Comparison of ENCODE assay signal across 25 cellular contexts in genomic region chr18:58714821-58715220, GRCh38. TPM values are rescaled to one million over a fixed set of nuclear protein-coding genes. Genes with fewer than 3 reads are reported as not detected.
DNase-seq lines count a peak whose midpoint lies in the region; ATAC-seq and TF ChIP-seq lines count a peak whose summit lies in the region.
"Had no signal": no experiment of that assay in that cellular context is flagged by ENCODE, and none has a peak within 500 bp of the region (broad histone marks: within the 10 kb centered on the region; RNA-seq: fewer than 3 reads in every experiment).

No MANE protein-coding gene starts in this region.

- peak overlapping the region; percentile 17 for H3K27ac Mint-ChIP-seq in stimulated activated naive CD8-positive, alpha-beta T cell treated with anti-CD3 and anti-CD28 coated beads, Interleukin-15, Interleukin-2, amounts not matched to agents 100 ng/mL and 50 ng/mL, for 24 hours
- peak overlapping the region; percentile 49 to 86 for H3K27ac Mint-ChIP-seq in effector memory CD8-positive, alpha-beta T cell
- H3K27ac Mint-ChIP-seq in progenitor cell of endocrine pancreas: no peak overlapping the region
- H3K27ac Mint-ChIP-seq: GM23338, WTC11 had no signal

- no peak for ATAC-seq in stimulated activated naive CD8-positive, alpha-beta T cell treated with anti-CD3 and anti-CD28 coated beads, Interleukin-15, Interleukin-2, amounts not matched to agents 100 U/mL and 50 U/mL, for 24 hours
- no peak for ATAC-seq in effector memory CD8-positive, alpha-beta T cell (replicated peaks)
- ATAC-seq in GM21360 (IDR thresholded peaks at IDR 0.05; ENCODE audit: unreplicated experiment): no peak
- ATAC-seq: GM23338, pancreas, WTC11 had no signal

- TF ChIP-seq CTCF in SU-DHL-6 (IDR thresholded peaks at IDR 0.05; ENCODE audit: insufficient read depth, low read length, poor library complexity, severe bottlenecking): no peak
- TF ChIP-seq CTCF in thyroid gland (IDR thresholded peaks at IDR 0.05): no peak
- no peak for TF ChIP-seq CTCF in progenitor cell of endocrine pancreas (IDR thresholded peaks at IDR 0.05; ENCODE audit: unreplicated experiment)

- no peaks in the 10 kb centered on the region for H3K27me3 Mint-ChIP-seq in stimulated activated naive CD8-positive, alpha-beta T cell treated with anti-CD3 and anti-CD28 coated beads, Interleukin-15, Interleukin-2, amounts not matched to agents 100 ng/mL and 50 ng/mL, for 24 hours
- H3K27me3 Mint-ChIP-seq in effector memory CD8-positive, alpha-beta T cell: no peaks in the 10 kb centered on the region
- no peaks in the 10 kb centered on the region for H3K27me3 Mint-ChIP-seq in progenitor cell of endocrine pancreas
- H3K27me3 Mint-ChIP-seq: stimulated activated naive B cell treated with anti-CD40 and anti-IgM and Interleukin-4, amounts not matched to agents 10 μg/mL and 1 μg/mL and 100 μg/mL, for 72 hours had no signal

- no peaks in the 10 kb centered on the region for H3K9me2 ChIP-seq in SU-DHL-6 (replicated peaks; ENCODE audit: insufficient read depth, low read length)
- H3K9me2 ChIP-seq: SK-N-SH had no signal

- H3K9me3 Mint-ChIP-seq in stimulated activated naive CD8-positive, alpha-beta T cell treated with anti-CD3 and anti-CD28 coated beads, Interleukin-15, Interleukin-2, amounts not matched to agents 100 ng/mL and 50 ng/mL, for 24 hours: no peaks in the 10 kb centered on the region
- no peaks in the 10 kb centered on the region for H3K9me3 Mint-ChIP-seq in effector memory CD8-positive, alpha-beta T cell
- no peaks in the 10 kb centered on the region for H3K9me3 Mint-ChIP-seq in progenitor cell of endocrine pancreas (ENCODE audit: low read depth)
- H3K9me3 Mint-ChIP-seq: activated T-helper 1 cell treated with anti-CD3 and anti-CD28 coated beads, Interleukin-12 subunit alpha, Interleukin-12 subunit beta, Interleukin-2, Interleukin-4 antibody, amounts not matched to agents 30 ng/mL and 10 ng/mL and 1 ng/mL, durations not matched to agents 14 hours and 24 hours and 36 hours; CD14-positive monocyte; GM23338; nephron progenitor cell; stimulated activated naive B cell treated with anti-CD40 and anti-IgM and Interleukin-4, amounts not matched to agents 10 μg/mL and 1 μg/mL and 100 μg/mL, for 72 hours; WTC11 had no signal

- H3K9ac ChIP-seq in SU-DHL-6 (ENCODE audit: low read length): 0 out of 2 replicates have a peak overlapping the region, but pooled peaks have one; percentile 39
- H3K9ac ChIP-seq: SK-N-SH had no signal

- H3K4me3 Mint-ChIP-seq in stimulated activated naive CD8-positive, alpha-beta T cell treated with anti-CD3 and anti-CD28 coated beads, Interleukin-15, Interleukin-2, amounts not matched to agents 100 ng/mL and 50 ng/mL, for 24 hours: no peak overlapping the region
- peak overlapping the region in 1 of 2 donors; percentile 57 for H3K4me3 Mint-ChIP-seq in effector memory CD8-positive, alpha-beta T cell
- H3K4me3 Mint-ChIP-seq in progenitor cell of endocrine pancreas (ENCODE audit: low read depth): no peak overlapping the region
- H3K4me3 Mint-ChIP-seq: activated T-helper 1 cell treated with anti-CD3 and anti-CD28 coated beads, Interleukin-12 subunit alpha, Interleukin-12 subunit beta, Interleukin-2, Interleukin-4 antibody, amounts not matched to agents 30 ng/mL and 10 ng/mL and 1 ng/mL, durations not matched to agents 14 hours and 24 hours and 36 hours; CD14-positive monocyte; GM23338; nephron progenitor cell; WTC11 had no signal

- H3F3A ChIP-seq in SU-DHL-6 (ENCODE audit: insufficient read depth): peaks cover 37% of the 10 kb centered on the region

- peak overlapping the region; percentile 89 for H3K4me2 ChIP-seq in SU-DHL-6 (ENCODE audit: low read depth, low read length, poor library complexity, severe bottlenecking)
- H3K4me2 ChIP-seq: GM23338, hepatocyte, SK-N-SH had no signal

- H3K9me3 ChIP-seq in SU-DHL-6 (ENCODE audit: insufficient read depth, low read length) (no peaks in the 10 kb centered on the region), thyroid gland (no peaks in the 10 kb centered on the region)
- H3K9me3 ChIP-seq: esophagus squamous epithelium, pancreas, right atrium auricular region, SK-N-SH, tibial artery had no signal

- H3K4me1 ChIP-seq in thyroid gland: no peaks in the 10 kb centered on the region
- H3K4me1 ChIP-seq: esophagus squamous epithelium, pancreas, right atrium auricular region, tibial artery had no signal

- H3K79me2 ChIP-seq in SU-DHL-6 (ENCODE audit: insufficient read depth, low read length): no peaks in the 10 kb centered on the region
- H3K79me2 ChIP-seq: hepatocyte had no signal

- H3K36me3 ChIP-seq in SU-DHL-6 (ENCODE audit: low read length) (peaks cover 7% of the 10 kb centered on the region; the same call in 1 of the 2 replicates), thyroid gland (no peaks in the 10 kb centered on the region)
- H3K36me3 ChIP-seq: pancreas had no signal

- peak overlapping the region; percentile 87 for H3K27ac ChIP-seq in SU-DHL-6 (ENCODE audit: low read depth, low read length)
- H3K27ac ChIP-seq in thyroid gland: no peak overlapping the region
- H3K27ac ChIP-seq: esophagus squamous epithelium, hepatocyte, pancreas, right atrium auricular region, tibial artery had no signal

- H3K27me3 ChIP-seq in SU-DHL-6 (ENCODE audit: low read length) (no peaks in the 10 kb centered on the region), thyroid gland (no peaks in the 10 kb centered on the region)
- H3K27me3 ChIP-seq: esophagus squamous epithelium, hepatocyte, pancreas, right atrium auricular region, tibial artery had no signal

- no peak for DNase-seq in stimulated activated naive CD8-positive, alpha-beta T cell treated with anti-CD3 and anti-CD28 coated beads, Interleukin-15, Interleukin-2, amounts not matched to agents 100 U/mL and 50 U/mL, for 24 hours
- DNase-seq in effector memory CD8-positive, alpha-beta T cell: no peak
- DNase-seq in epidermal melanocyte (ENCODE audit: insufficient read length, low spot score): no peak
- no peak for DNase-seq in thyroid gland
- DNase-seq in progenitor cell of endocrine pancreas (ENCODE audit: low spot score, unreplicated experiment): no peak
- DNase-seq: esophagus squamous epithelium; IMR-90; NCI-H1092 treated with DMSO at 0.1 percent for 48 hours; NCI-H1930; NCI-H774; nephron progenitor cell; pancreas; SK-N-SH; stimulated activated CD4-positive, alpha-beta T cell treated with anti-CD3 and anti-CD28 coated beads, Interleukin-2, amount 100 ng/mL, for 48 hours; tibial artery had no signal

- no peak overlapping the region for H2AFZ ChIP-seq in SU-DHL-6 (ENCODE audit: low read depth, low read length, severe bottlenecking)
- H2AFZ ChIP-seq: GM23338, hepatocyte had no signal

- H3K36me3 Mint-ChIP-seq in stimulated activated naive CD8-positive, alpha-beta T cell treated with anti-CD3 and anti-CD28 coated beads, Interleukin-15, Interleukin-2, amounts not matched to agents 100 ng/mL and 50 ng/mL, for 24 hours (ENCODE audit: low read depth): peaks cover 58% of the 10 kb centered on the region
- peaks cover 32% of the 10 kb centered on the region for H3K36me3 Mint-ChIP-seq in effector memory CD8-positive, alpha-beta T cell (ENCODE audit: insufficient read depth)
- peaks cover 5% of the 10 kb centered on the region for H3K36me3 Mint-ChIP-seq in progenitor cell of endocrine pancreas (ENCODE audit: insufficient read depth)
- H3K36me3 Mint-ChIP-seq: WTC11 had no signal

- WGBS in thyroid gland, 2 donors: 97 to 100% methylated on average over 1 of the region's 1 CpG

- no peaks in the 10 kb centered on the region for H4K20me1 ChIP-seq in SU-DHL-6 (ENCODE audit: low read depth, low read length)

- intact Hi-C loops in thyroid gland (cut with DNase I): no loop called here

- H3K4me3 ChIP-seq in SU-DHL-6 (ENCODE audit: insufficient read depth, low read length, poor library complexity, severe bottlenecking) (no peak overlapping the region), thyroid gland (replicated peaks in 1 of 3) (no peak overlapping the region)
- H3K4me3 ChIP-seq: esophagus squamous epithelium, GM23338, hepatocyte, pancreas, right atrium auricular region, tibial artery had no signal

- no peak for TF ChIP-seq POLR2A in thyroid gland (IDR thresholded peaks at IDR 0.05)

- peaks cover 46% of the 10 kb centered on the region for H3K4me1 Mint-ChIP-seq in stimulated activated naive CD8-positive, alpha-beta T cell treated with anti-CD3 and anti-CD28 coated beads, Interleukin-15, Interleukin-2, amounts not matched to agents 100 ng/mL and 50 ng/mL, for 24 hours (ENCODE audit: low read depth)
- H3K4me1 Mint-ChIP-seq in effector memory CD8-positive, alpha-beta T cell (ENCODE audit: low read depth in 2 of 2): peaks cover 25 to 31% of the 10 kb centered on the region in 2 donors
- H3K4me1 Mint-ChIP-seq in progenitor cell of endocrine pancreas (ENCODE audit: low read depth): peaks cover 7% of the 10 kb centered on the region
- H3K4me1 Mint-ChIP-seq: nephron progenitor cell had no signal

RNA-seq across cellular contexts. Expression of gene MALT1, which starts 43.6 kb away (rescaled TPM):
- 10 to 100 TPM; 26.3 to 42.1 (median 30.2) TPM for total RNA-seq in thyroid gland
- 14.1 and 14.9 TPM in 2 replicates for total RNA-seq in progenitor cell of endocrine pancreas
